Comparison of ENCODE assay signal across 15 cellular contexts in genomic region chr15:92682772-92683510, GRCh38. TPM values are rescaled to one million over a fixed set of nuclear protein-coding genes. Genes with fewer than 3 reads are reported as not detected.
A peak's percentile ranks its signal among the peaks of the same experiment; 100 is the strongest.
DNase-seq lines count a peak whose midpoint lies in the region; ATAC-seq and TF ChIP-seq lines count a peak whose summit lies in the region.
"Had no signal": no experiment of that assay in that cellular context is flagged by ENCODE, and none has a peak within 500 bp of the region (broad histone marks: within the 10 kb centered on the region; RNA-seq: fewer than 3 reads in every experiment).

No MANE protein-coding gene starts in this region.

- H3K4me3 Mint-ChIP-seq in osteocyte (ENCODE audit: unreplicated experiment) = no peak overlapping the region
- H3K4me3 Mint-ChIP-seq: activated CD4-positive, alpha-beta memory T cell treated with anti-CD3 and anti-CD28 coated beads, Interleukin-2, amount 10 ng/mL, durations not matched to agents 7 days and 5 days; activated naive CD8-positive, alpha-beta T cell treated with anti-CD3 and anti-CD28 coated beads, Interleukin-2, amount 50 U/mL, for 24 hours had no signal

- H3K27ac Mint-ChIP-seq in osteocyte (ENCODE audit: unreplicated experiment) = peak overlapping the region; percentile 20
- H3K27ac Mint-ChIP-seq: activated CD4-positive, alpha-beta memory T cell treated with anti-CD3 and anti-CD28 coated beads, Interleukin-2, amount 10 ng/mL, durations not matched to agents 7 days and 5 days; activated naive CD8-positive, alpha-beta T cell treated with anti-CD3 and anti-CD28 coated beads, Interleukin-2, amount 50 U/mL, for 24 hours had no signal

- POLR2A ChIA-PET in AG04450 (lab: Yijun Ruan, JAX) = interaction anchor here (0.8 kb wide), 1 partner anchor 31 kb away, joined by 5 read pairs; no protein-coding TSS in a partner anchor

- H3K27me3 Mint-ChIP-seq in osteocyte (ENCODE audit: unreplicated experiment) = peaks cover 42% of the 10 kb centered on the region

- H3K9me3 ChIP-seq in AG04450 (ENCODE audit: control insufficient read depth, insufficient read depth, low read length) = no peaks in the 10 kb centered on the region

- H3K27me3 ChIP-seq in AG04450 (ENCODE audit: control insufficient read depth, insufficient read depth, low read length) = no peaks in the 10 kb centered on the region

- no peak overlapping the region for H3K4me3 ChIP-seq in AG04450 (ENCODE audit: low read depth, low read length)

- peaks cover 24% of the 10 kb centered on the region for H3K4me1 Mint-ChIP-seq in osteocyte (ENCODE audit: unreplicated experiment)
- H3K4me1 Mint-ChIP-seq: activated CD4-positive, alpha-beta memory T cell treated with anti-CD3 and anti-CD28 coated beads, Interleukin-2, amount 10 ng/mL, durations not matched to agents 7 days and 5 days; activated naive CD8-positive, alpha-beta T cell treated with anti-CD3 and anti-CD28 coated beads, Interleukin-2, amount 50 U/mL, for 24 hours had no signal

- H3K36me3 Mint-ChIP-seq in osteocyte (ENCODE audit: unreplicated experiment) = no peaks in the 10 kb centered on the region

- ATAC-seq in SK-N-SH treated with all-trans-retinoic acid at 6 μM for 48 hours (no peak), GM21360 (IDR thresholded peaks at IDR 0.05; ENCODE audit: unreplicated experiment) (no peak), GM21515 (IDR thresholded peaks at IDR 0.05; ENCODE audit: unreplicated experiment) (no peak), HG02763 (IDR thresholded peaks at IDR 0.05; ENCODE audit: unreplicated experiment) (no peak)
- ATAC-seq: activated naive CD8-positive, alpha-beta T cell treated with anti-CD3 and anti-CD28 coated beads, Interleukin-2, amount 50 U/mL, for 24 hours had no signal

- no peaks in the 10 kb centered on the region for H3K9me3 Mint-ChIP-seq in osteocyte (ENCODE audit: unreplicated experiment)
- H3K9me3 Mint-ChIP-seq: activated CD4-positive, alpha-beta memory T cell treated with anti-CD3 and anti-CD28 coated beads, Interleukin-2, amount 10 ng/mL, durations not matched to agents 7 days and 5 days; activated naive CD8-positive, alpha-beta T cell treated with anti-CD3 and anti-CD28 coated beads, Interleukin-2, amount 50 U/mL, for 24 hours had no signal

- DNase-seq in AG04450 (ENCODE audit: low read depth, low spot score) (no peak), fibroblast of peridontal ligament (ENCODE audit: extremely low read depth) (peak; percentile 55), osteocyte (ENCODE audit: extremely low spot score, unreplicated experiment) (no peak)
- no peak for DNase-seq in activated CD4-positive, alpha-beta T cell treated with anti-CD3 and anti-CD28 coated beads, Interleukin-2, amount 50 U/mL, for 1 hour
- DNase-seq: activated CD4-positive, alpha-beta memory T cell treated with anti-CD3 and anti-CD28 coated beads, Interleukin-2, amount 10 ng/mL, durations not matched to agents 7 days and 5 days; activated naive CD8-positive, alpha-beta T cell treated with anti-CD3 and anti-CD28 coated beads, Interleukin-2, amount 50 U/mL, for 24 hours; cerebellar nuclear complex; EL; kidney; MV-4-11; NCI-H2029 treated with DMSO at 0.1 percent for 48 hours had no signal

- H3K27ac ChIP-seq in AG04450 (ENCODE audit: low read depth, low read length) = peak overlapping the region; percentile 39

- TF ChIP-seq CTCF in AG04450 (IDR thresholded peaks at IDR 0.05; ENCODE audit: low read depth, low read length) = no peak
- TF ChIP-seq CTCF in osteocyte (IDR thresholded peaks at IDR 0.05) = no peak

- CTCF ChIA-PET in AG04450 (lab: Charles Lee) = interaction anchor here (1.2 to 1.6 kb wide), 2 partner anchors 32 to 161 kb away, joined by 6 to 8 read pairs; no protein-coding TSS in a partner anchor

TF ChIP-seq in SK-N-SH treated with all-trans-retinoic acid at 6 μM for 48 hours, 23 proteins besides CTCF, POLR2A, EP300 and RAD21:
- peak; percentile 79; the same call in 1 of the 2 replicates for TF ChIP-seq TCF4 (CRISPR knock-in tag; IDR thresholded peaks at IDR 0.05; ENCODE audit: borderline replicate concordance)
- no peak for TF ChIP-seq TOX (CRISPR knock-in tag; IDR thresholded peaks at IDR 0.05; ENCODE audit: borderline replicate concordance)
- TF ChIP-seq SNAI2 (CRISPR knock-in tag; IDR thresholded peaks at IDR 0.05) = no peak
- TF ChIP-seq PATZ1 (CRISPR knock-in tag; IDR thresholded peaks at IDR 0.05; ENCODE audit: borderline replicate concordance) = no peak
- TF ChIP-seq ISL1 (CRISPR knock-in tag; IDR thresholded peaks at IDR 0.05) = no peak
- TF ChIP-seq CSDC2 (CRISPR knock-in tag; IDR thresholded peaks at IDR 0.05) = no peak
- no peak for TF ChIP-seq ZNF8 (CRISPR knock-in tag; IDR thresholded peaks at IDR 0.05)
- no peak for TF ChIP-seq ARNTL (CRISPR knock-in tag; IDR thresholded peaks at IDR 0.05; ENCODE audit: borderline replicate concordance, low read depth)

RNA-seq across cellular contexts. Expression of gene FAM174B, which starts 27.4 kb away (rescaled TPM):
- 2.1 and 4.3 TPM in 2 replicates for polyA plus RNA-seq in AG04450 (2011; rRNA removed)
- 4.6 and 11.0 TPM in 2 replicates for polyA minus RNA-seq in AG04450 (2011; rRNA and poly(A)+ RNA removed)
- 8.2 and 11.0 TPM in 2 replicates for total RNA-seq in osteocyte
